Comparison of ENCODE assay signal across 8 cellular contexts in genomic region chr20:63273180-63273579, GRCh38. TPM values are rescaled to one million over a fixed set of nuclear protein-coding genes. Genes with fewer than 3 reads are reported as not detected.
DNase-seq lines count a peak whose midpoint lies in the region; ATAC-seq, FAIRE-seq and TF ChIP-seq lines count a peak whose summit lies in the region.

No MANE protein-coding gene starts in this region.

- BruUV-seq in HepG2 (replicated peaks; lab: Mats Ljungman, UMichigan), result no TSS peak

- no peaks in the 10 kb centered on the region for H3K9me3 Mint-ChIP-seq in activated CD8-positive, alpha-beta memory T cell treated with anti-CD3 and anti-CD28 coated beads, Interleukin-2, amount 10 ng/mL, durations not matched to agents 7 days and 5 days (ENCODE audit: low read depth)
- no peaks in the 10 kb centered on the region for H3K9me3 Mint-ChIP-seq in activated naive CD8-positive, alpha-beta T cell treated with anti-CD3 and anti-CD28 coated beads, Interleukin-2, amount 50 U/mL, for 24 hours

- H3K9ac ChIP-seq in HepG2 (ENCODE audit: insufficient read depth, low read depth, low read length), result peak overlapping the region; percentile 96

- TF ChIP-seq EP300 in HepG2 (IDR thresholded peaks at IDR 0.05; ENCODE audit: low read depth in 2 of 2, low read length in 2 of 2) (no peak), HepG2 (CRISPR knock-in tag; IDR thresholded peaks at IDR 0.05; ENCODE audit: borderline replicate concordance) (no peak)

- DNase-seq in activated CD8-positive, alpha-beta memory T cell treated with anti-CD3 and anti-CD28 coated beads, Interleukin-2, amount 10 ng/mL, durations not matched to agents 7 days and 5 days, result no peak
- no peak for DNase-seq in activated CD8-positive, alpha-beta memory T cell treated with anti-CD3 and anti-CD28 coated beads, Interleukin-2, amount 50 U/mL, for 48 hours
- DNase-seq in activated naive CD8-positive, alpha-beta T cell treated with anti-CD3 and anti-CD28 coated beads, Interleukin-2, amount 50 U/mL, for 24 hours, result no peak
- DNase-seq in HepG2 (ENCODE audit: low spot score) (no peak), NCI-H2227 (lab: John Stamatoyannopoulos, UW; ENCODE audit: unreplicated experiment) (no peak)

- H3K4me3 Mint-ChIP-seq in activated CD8-positive, alpha-beta memory T cell treated with anti-CD3 and anti-CD28 coated beads, Interleukin-2, amount 10 ng/mL, durations not matched to agents 7 days and 5 days, result peak overlapping the region; percentile 79
- peak overlapping the region; percentile 86 for H3K4me3 Mint-ChIP-seq in activated naive CD8-positive, alpha-beta T cell treated with anti-CD3 and anti-CD28 coated beads, Interleukin-2, amount 50 U/mL, for 24 hours

- H3K79me2 ChIP-seq in HepG2 (ENCODE audit: insufficient read depth, low read length), result peaks cover 41% of the 10 kb centered on the region

- TF ChIP-seq RAD21 in HepG2 (CRISPR knock-in tag; IDR thresholded peaks at IDR 0.05), result no peak

- H3K27me3 ChIP-seq in HepG2 (ENCODE audit: control insufficient read depth in 1 of 2, insufficient read depth in 2 of 2, low read length in 2 of 2), result peaks cover 0 to 6% of the 10 kb centered on the region in 2 experiments; a peak in 2 of 5 replicates
- H3K27me3 ChIP-seq in thymus (ENCODE audit: control insufficient read depth, insufficient read depth), result no peaks in the 10 kb centered on the region

- H3K36me3 ChIP-seq in HepG2 (replicated peaks in 1 of 2; ENCODE audit: control insufficient read depth in 1 of 2, insufficient read depth in 2 of 2, low read length in 2 of 2) (peaks cover 30 to 31% of the 10 kb centered on the region in 2 experiments), thymus (ENCODE audit: control insufficient read depth, insufficient read depth) (peaks cover 28% of the 10 kb centered on the region)

- H3K27ac Mint-ChIP-seq in activated CD8-positive, alpha-beta memory T cell treated with anti-CD3 and anti-CD28 coated beads, Interleukin-2, amount 10 ng/mL, durations not matched to agents 7 days and 5 days, result peak overlapping the region; percentile 82
- peak overlapping the region; percentile 73 for H3K27ac Mint-ChIP-seq in activated naive CD8-positive, alpha-beta T cell treated with anti-CD3 and anti-CD28 coated beads, Interleukin-2, amount 50 U/mL, for 24 hours

- in situ Hi-C loops in HepG2 (cut with HindIII; ENCODE audit: extremely low pct_ligation_motif_present, low pct_unique_long_range_greater_than_20kb), result no loop called here

- no peaks in the 10 kb centered on the region for H3K9me3 ChIP-seq in HepG2 (ENCODE audit: low read length)
- peaks cover 2% of the 10 kb centered on the region for H3K9me3 ChIP-seq in thymus (ENCODE audit: control insufficient read depth)

- H3K36me3 Mint-ChIP-seq in activated CD8-positive, alpha-beta memory T cell treated with anti-CD3 and anti-CD28 coated beads, Interleukin-2, amount 10 ng/mL, durations not matched to agents 7 days and 5 days, result peaks cover 1% of the 10 kb centered on the region
- H3K36me3 Mint-ChIP-seq in activated naive CD8-positive, alpha-beta T cell treated with anti-CD3 and anti-CD28 coated beads, Interleukin-2, amount 50 U/mL, for 24 hours (ENCODE audit: low read depth), result peaks cover 4% of the 10 kb centered on the region

- TF ChIP-seq CTCF in HepG2 (CRISPR knock-in tag; IDR thresholded peaks at IDR 0.05), result no peak

- H3K4me2 ChIP-seq in HepG2 (ENCODE audit: low read depth, low read length), result peak overlapping the region; percentile 92

- intact Hi-C loops in HepG2 (cut with micrococcal nuclease; ENCODE audit: unreplicated experiment), result no loop called here

- CTCF ChIA-PET in activated CD8-positive, alpha-beta memory T cell treated with anti-CD3 and anti-CD28 coated beads, Interleukin-2, amount 10 ng/mL, durations not matched to agents 7 days and 5 days (lab: Charles Lee), result interaction anchor here (0.6 to 1.3 kb wide), 6 partner anchors 14 to 223 kb away, joined by 3 to 7 read pairs (median 4); partner anchors contain the start of genes BIRC7 and YTHDF1
- CTCF ChIA-PET in HepG2 (lab: Yijun Ruan, JAX; ENCODE audit: low intra/inter-chr PET ratio, low total read pairs), result no interaction called here

- no peak for ATAC-seq in activated CD8-positive, alpha-beta memory T cell treated with anti-CD3 and anti-CD28 coated beads, Interleukin-2, amount 10 ng/mL, durations not matched to agents 7 days and 5 days
- no peak for ATAC-seq in activated naive CD8-positive, alpha-beta T cell treated with anti-CD3 and anti-CD28 coated beads, Interleukin-2, amount 50 U/mL, for 24 hours
- no peak for ATAC-seq in HepG2
- ATAC-seq in GM21825 (IDR thresholded peaks at IDR 0.05; ENCODE audit: unreplicated experiment), result no peak
- no peak for ATAC-seq in GM19351 (IDR thresholded peaks at IDR 0.05; ENCODE audit: unreplicated experiment)

- H3K4me1 Mint-ChIP-seq in activated CD8-positive, alpha-beta memory T cell treated with anti-CD3 and anti-CD28 coated beads, Interleukin-2, amount 10 ng/mL, durations not matched to agents 7 days and 5 days, result peaks cover 26% of the 10 kb centered on the region
- H3K4me1 Mint-ChIP-seq in activated naive CD8-positive, alpha-beta T cell treated with anti-CD3 and anti-CD28 coated beads, Interleukin-2, amount 50 U/mL, for 24 hours, result peaks cover 21% of the 10 kb centered on the region

- FAIRE-seq in HepG2 (lab: Jason Lieb, UNC), result no peak

- H3K4me3 ChIP-seq in HepG2 (replicated peaks in 1 of 3; ENCODE audit: insufficient read depth in 1 of 3, low read depth in 2 of 3, low read length in 3 of 3) (peak overlapping the region; percentile 96 to 100 (median 99)), thymus (ENCODE audit: low read length) (peak overlapping the region; percentile 89)

- TF ChIP-seq POLR2A in HepG2 (IDR thresholded peaks at IDR 0.05; ENCODE audit: insufficient read depth in 1 of 2, low read depth in 2 of 2, low read length in 2 of 2), result no peak

- WGBS in HepG2 (ENCODE audit: low lambda C conversion rate), result under 1% methylated on average over 21 of the region's 21 CpGs
- 1% methylated on average over 21 of the region's 21 CpGs for WGBS in thymus

- H4K20me1 ChIP-seq in HepG2 (ENCODE audit: insufficient read depth, low read length), result peaks cover 33% of the 10 kb centered on the region

- H2AFZ ChIP-seq in HepG2 (ENCODE audit: low read length), result no peak overlapping the region

- POLR2A ChIA-PET in HepG2 (lab: Yijun Ruan, JAX), result interaction anchor here (1.0 to 1.6 kb wide), 7 partner anchors 8 to 412 kb away, joined by 3 to 8 read pairs (median 4); partner anchors contain the start of gene TCFL5

- no peaks in the 10 kb centered on the region for H3K27me3 Mint-ChIP-seq in activated CD8-positive, alpha-beta memory T cell treated with anti-CD3 and anti-CD28 coated beads, Interleukin-2, amount 10 ng/mL, durations not matched to agents 7 days and 5 days
- H3K27me3 Mint-ChIP-seq in activated naive CD8-positive, alpha-beta T cell treated with anti-CD3 and anti-CD28 coated beads, Interleukin-2, amount 50 U/mL, for 24 hours, result no peaks in the 10 kb centered on the region

- H3K27ac ChIP-seq in HepG2 (ENCODE audit: extremely low read length, insufficient read depth, low read length) (peak overlapping the region; percentile 72), thymus (ENCODE audit: low read depth) (no peak overlapping the region)

- H3K4me1 ChIP-seq in HepG2 (ENCODE audit: insufficient read depth, low read length), result peaks cover 35% of the 10 kb centered on the region
- H3K4me1 ChIP-seq in thymus (ENCODE audit: control insufficient read depth, insufficient read depth, low read length), result peaks cover 9% of the 10 kb centered on the region

RNA-seq across cellular contexts. Expression of gene ARFGAP1, which starts 0.6 kb away (rescaled TPM):
- total RNA-seq in activated CD8-positive, alpha-beta memory T cell treated with anti-CD3 and anti-CD28 coated beads, Interleukin-2, amount 10 ng/mL, durations not matched to agents 7 days and 5 days, result 10 to 100 TPM; 79.6 to 90.2 TPM
- total RNA-seq in HepG2 (2016; rRNA removed; fragmentation: Illumina TruSeq; extraction: Trizol), result 51.4 and 132 TPM in 2 replicates
- total RNA-seq in HepG2 (2016; cell fraction: cytosol; rRNA removed; fragmentation: Illumina TruSeq; extraction: Trizol; ENCODE audit: low read depth), result 32.3 and 33.5 TPM in 2 replicates
- total RNA-seq in HepG2 (2016; cell fraction: insoluble cytoplasmic fraction; rRNA removed; fragmentation: Illumina TruSeq; extraction: Trizol), result 44.4 and 147 TPM in 2 replicates
- 36.6 and 38.2 TPM in 2 replicates for total RNA-seq in HepG2 (2016; cell fraction: membrane; rRNA removed; fragmentation: Illumina TruSeq; extraction: Trizol)
- 173 and 206 TPM in 2 replicates for total RNA-seq in HepG2 (2016; cell fraction: nucleus; rRNA removed; fragmentation: Illumina TruSeq; extraction: Trizol)
- 132 and 173 TPM in 2 replicates for polyA plus RNA-seq in HepG2 (2011; rRNA removed)
- polyA plus RNA-seq in HepG2 (2011; cell fraction: cytosol; rRNA removed), result 40.1 and 86.0 TPM in 2 replicates
- 1,804 and 3,077 TPM in 2 replicates for polyA plus RNA-seq in HepG2 (2011; cell fraction: nucleus; rRNA removed)
- 112 and 149 TPM in 2 replicates for polyA plus RNA-seq in HepG2 (2012)
- polyA plus RNA-seq in HepG2 (2016; cell fraction: cytosol; fragmentation: Illumina TruSeq; extraction: Trizol; ENCODE audit: low read depth), result 5.1 and 5.7 TPM in 2 replicates
- 47.2 and 54.2 TPM in 2 replicates for polyA plus RNA-seq in HepG2 (2016; cell fraction: insoluble cytoplasmic fraction; fragmentation: Illumina TruSeq; extraction: Trizol; ENCODE audit: low read depth)
- 13.3 and 16.2 TPM in 2 replicates for polyA plus RNA-seq in HepG2 (2016; cell fraction: membrane; fragmentation: Illumina TruSeq; extraction: Trizol; ENCODE audit: low read depth)
- polyA plus RNA-seq in HepG2 (2016; cell fraction: nucleus; fragmentation: Illumina TruSeq; extraction: Trizol; ENCODE audit: insufficient read depth, low read depth), result 572 and 622 TPM in 2 replicates
- polyA minus RNA-seq in HepG2 (2011; rRNA and poly(A)+ RNA removed; ENCODE audit: low replicate concordance), result 69.2 and 278 TPM in 2 replicates
- polyA minus RNA-seq in HepG2 (2011; cell fraction: cytosol; rRNA and poly(A)+ RNA removed), result 47.8 and 61.7 TPM in 2 replicates
- polyA minus RNA-seq in HepG2 (2011; cell fraction: nucleus; rRNA and poly(A)+ RNA removed), result 203 and 232 TPM in 2 replicates
- 111 TPM for polyA plus RNA-seq in thymus

RNA-seq across cellular contexts. Expression of gene NKAIN4, which starts 18.9 kb away (rescaled TPM):
- not detected for total RNA-seq in activated CD8-positive, alpha-beta memory T cell treated with anti-CD3 and anti-CD28 coated beads, Interleukin-2, amount 10 ng/mL, durations not matched to agents 7 days and 5 days
- not detected in 2 replicates for total RNA-seq in HepG2 (2016; rRNA removed; fragmentation: Illumina TruSeq; extraction: Trizol)
- not detected in 2 replicates for total RNA-seq in HepG2 (2016; cell fraction: cytosol; rRNA removed; fragmentation: Illumina TruSeq; extraction: Trizol; ENCODE audit: low read depth)
- total RNA-seq in HepG2 (2016; cell fraction: insoluble cytoplasmic fraction; rRNA removed; fragmentation: Illumina TruSeq; extraction: Trizol), result not detected in 2 replicates
- total RNA-seq in HepG2 (2016; cell fraction: membrane; rRNA removed; fragmentation: Illumina TruSeq; extraction: Trizol), result not detected in 2 replicates
- total RNA-seq in HepG2 (2016; cell fraction: nucleus; rRNA removed; fragmentation: Illumina TruSeq; extraction: Trizol), result not detected in 2 replicates
- polyA plus RNA-seq in HepG2 (2011; rRNA removed) (not detected in 2 replicates), thymus (2.2 TPM)
- not detected in 2 replicates for polyA plus RNA-seq in HepG2 (2011; cell fraction: cytosol; rRNA removed)
- not detected in 2 replicates for polyA plus RNA-seq in HepG2 (2011; cell fraction: nucleus; rRNA removed)
- polyA plus RNA-seq in HepG2 (2012), result 0.27 TPM in 1 of 2 replicates, not detected in the other
- polyA plus RNA-seq in HepG2 (2016; cell fraction: cytosol; fragmentation: Illumina TruSeq; extraction: Trizol; ENCODE audit: low read depth), result not detected in 2 replicates
- not detected in 2 replicates for polyA plus RNA-seq in HepG2 (2016; cell fraction: insoluble cytoplasmic fraction; fragmentation: Illumina TruSeq; extraction: Trizol; ENCODE audit: low read depth)
- polyA plus RNA-seq in HepG2 (2016; cell fraction: membrane; fragmentation: Illumina TruSeq; extraction: Trizol; ENCODE audit: low read depth), result not detected in 2 replicates
- polyA plus RNA-seq in HepG2 (2016; cell fraction: nucleus; fragmentation: Illumina TruSeq; extraction: Trizol; ENCODE audit: insufficient read depth, low read depth), result not detected in 2 replicates
- polyA minus RNA-seq in HepG2 (2011; rRNA and poly(A)+ RNA removed; ENCODE audit: low replicate concordance), result not detected in 2 replicates
- not detected in 2 replicates for polyA minus RNA-seq in HepG2 (2011; cell fraction: cytosol; rRNA and poly(A)+ RNA removed)
- not detected in 2 replicates for polyA minus RNA-seq in HepG2 (2011; cell fraction: nucleus; rRNA and poly(A)+ RNA removed)

RNA-seq across cellular contexts. Expression of gene COL20A1, which starts 19.8 kb away (rescaled TPM):
- not detected for total RNA-seq in activated CD8-positive, alpha-beta memory T cell treated with anti-CD3 and anti-CD28 coated beads, Interleukin-2, amount 10 ng/mL, durations not matched to agents 7 days and 5 days
- not detected in 2 replicates for total RNA-seq in HepG2 (2016; rRNA removed; fragmentation: Illumina TruSeq; extraction: Trizol)
- not detected in 2 replicates for total RNA-seq in HepG2 (2016; cell fraction: cytosol; rRNA removed; fragmentation: Illumina TruSeq; extraction: Trizol; ENCODE audit: low read depth)
- not detected in 2 replicates for total RNA-seq in HepG2 (2016; cell fraction: insoluble cytoplasmic fraction; rRNA removed; fragmentation: Illumina TruSeq; extraction: Trizol)
- total RNA-seq in HepG2 (2016; cell fraction: membrane; rRNA removed; fragmentation: Illumina TruSeq; extraction: Trizol), result not detected in 2 replicates
- total RNA-seq in HepG2 (2016; cell fraction: nucleus; rRNA removed; fragmentation: Illumina TruSeq; extraction: Trizol), result not detected in 2 replicates
- polyA plus RNA-seq in HepG2 (2011; rRNA removed) (0.03 TPM in 1 of 2 replicates, not detected in the other), thymus (0.30 TPM)
- 0.03 TPM in 1 of 2 replicates, not detected in the other for polyA plus RNA-seq in HepG2 (2011; cell fraction: cytosol; rRNA removed)
- polyA plus RNA-seq in HepG2 (2011; cell fraction: nucleus; rRNA removed), result 0.09 and 0.14 TPM in 2 replicates
- not detected in 2 replicates for polyA plus RNA-seq in HepG2 (2012)
- not detected in 2 replicates for polyA plus RNA-seq in HepG2 (2016; cell fraction: cytosol; fragmentation: Illumina TruSeq; extraction: Trizol; ENCODE audit: low read depth)
- not detected in 2 replicates for polyA plus RNA-seq in HepG2 (2016; cell fraction: insoluble cytoplasmic fraction; fragmentation: Illumina TruSeq; extraction: Trizol; ENCODE audit: low read depth)
- not detected in 2 replicates for polyA plus RNA-seq in HepG2 (2016; cell fraction: membrane; fragmentation: Illumina TruSeq; extraction: Trizol; ENCODE audit: low read depth)
- not detected in 2 replicates for polyA plus RNA-seq in HepG2 (2016; cell fraction: nucleus; fragmentation: Illumina TruSeq; extraction: Trizol; ENCODE audit: insufficient read depth, low read depth)
- not detected in 2 replicates for polyA minus RNA-seq in HepG2 (2011; rRNA and poly(A)+ RNA removed; ENCODE audit: low replicate concordance)
- not detected in 2 replicates for polyA minus RNA-seq in HepG2 (2011; cell fraction: cytosol; rRNA and poly(A)+ RNA removed)
- under 0.01 and 0.12 TPM in 2 replicates for polyA minus RNA-seq in HepG2 (2011; cell fraction: nucleus; rRNA and poly(A)+ RNA removed)

RNA-seq across cellular contexts. Expression of gene BIRC7, which starts 37.5 kb away (rescaled TPM):
- total RNA-seq in activated CD8-positive, alpha-beta memory T cell treated with anti-CD3 and anti-CD28 coated beads, Interleukin-2, amount 10 ng/mL, durations not matched to agents 7 days and 5 days, result not detected
- total RNA-seq in HepG2 (2016; rRNA removed; fragmentation: Illumina TruSeq; extraction: Trizol), result 0.20 and 0.27 TPM in 2 replicates
- not detected in 2 replicates for total RNA-seq in HepG2 (2016; cell fraction: cytosol; rRNA removed; fragmentation: Illumina TruSeq; extraction: Trizol; ENCODE audit: low read depth)
- 0.33 and 0.45 TPM in 2 replicates for total RNA-seq in HepG2 (2016; cell fraction: insoluble cytoplasmic fraction; rRNA removed; fragmentation: Illumina TruSeq; extraction: Trizol)
- total RNA-seq in HepG2 (2016; cell fraction: membrane; rRNA removed; fragmentation: Illumina TruSeq; extraction: Trizol), result 0.12 and 0.17 TPM in 2 replicates
- 0.28 and 0.53 TPM in 2 replicates for total RNA-seq in HepG2 (2016; cell fraction: nucleus; rRNA removed; fragmentation: Illumina TruSeq; extraction: Trizol)
- polyA plus RNA-seq in HepG2 (2011; rRNA removed), result 5.1 and 8.6 TPM in 2 replicates
- 4.3 and 7.9 TPM in 2 replicates for polyA plus RNA-seq in HepG2 (2011; cell fraction: cytosol; rRNA removed)
- 81.1 and 86.7 TPM in 2 replicates for polyA plus RNA-seq in HepG2 (2011; cell fraction: nucleus; rRNA removed)
- polyA plus RNA-seq in HepG2 (2012), result 2.6 and 6.6 TPM in 2 replicates
- polyA plus RNA-seq in HepG2 (2016; cell fraction: cytosol; fragmentation: Illumina TruSeq; extraction: Trizol; ENCODE audit: low read depth), result 0.14 TPM in 1 of 2 replicates, not detected in the other
- polyA plus RNA-seq in HepG2 (2016; cell fraction: insoluble cytoplasmic fraction; fragmentation: Illumina TruSeq; extraction: Trizol; ENCODE audit: low read depth), result 0.37 TPM in 1 of 2 replicates, not detected in the other
- polyA plus RNA-seq in HepG2 (2016; cell fraction: membrane; fragmentation: Illumina TruSeq; extraction: Trizol; ENCODE audit: low read depth), result 0.29 TPM in 1 of 2 replicates, not detected in the other
- 0.62 and 0.85 TPM in 2 replicates for polyA plus RNA-seq in HepG2 (2016; cell fraction: nucleus; fragmentation: Illumina TruSeq; extraction: Trizol; ENCODE audit: insufficient read depth, low read depth)
- polyA minus RNA-seq in HepG2 (2011; rRNA and poly(A)+ RNA removed; ENCODE audit: low replicate concordance), result 0.37 and 4.3 TPM in 2 replicates
- polyA minus RNA-seq in HepG2 (2011; cell fraction: cytosol; rRNA and poly(A)+ RNA removed), result 2.0 and 2.2 TPM in 2 replicates
- 6.4 and 9.9 TPM in 2 replicates for polyA minus RNA-seq in HepG2 (2011; cell fraction: nucleus; rRNA and poly(A)+ RNA removed)
- polyA plus RNA-seq in thymus, result 0.87 TPM

RNA-seq across cellular contexts. Expression of gene YTHDF1, which starts 57.2 kb away (rescaled TPM):
- 10 to 100 TPM; 37.2 to 42.6 TPM for total RNA-seq in activated CD8-positive, alpha-beta memory T cell treated with anti-CD3 and anti-CD28 coated beads, Interleukin-2, amount 10 ng/mL, durations not matched to agents 7 days and 5 days
- 37.7 and 39.8 TPM in 2 replicates for total RNA-seq in HepG2 (2016; rRNA removed; fragmentation: Illumina TruSeq; extraction: Trizol)
- total RNA-seq in HepG2 (2016; cell fraction: cytosol; rRNA removed; fragmentation: Illumina TruSeq; extraction: Trizol; ENCODE audit: low read depth), result 15.1 and 15.2 TPM in 2 replicates
- 35.8 and 37.7 TPM in 2 replicates for total RNA-seq in HepG2 (2016; cell fraction: insoluble cytoplasmic fraction; rRNA removed; fragmentation: Illumina TruSeq; extraction: Trizol)
- total RNA-seq in HepG2 (2016; cell fraction: membrane; rRNA removed; fragmentation: Illumina TruSeq; extraction: Trizol), result 41.8 and 42.4 TPM in 2 replicates
- total RNA-seq in HepG2 (2016; cell fraction: nucleus; rRNA removed; fragmentation: Illumina TruSeq; extraction: Trizol), result 28.2 and 31.2 TPM in 2 replicates
- polyA plus RNA-seq in HepG2 (2011; rRNA removed) (34.5 and 36.4 TPM in 2 replicates), thymus (38.2 TPM)
- 27.2 and 28.5 TPM in 2 replicates for polyA plus RNA-seq in HepG2 (2011; cell fraction: cytosol; rRNA removed)
- 36.7 and 41.9 TPM in 2 replicates for polyA plus RNA-seq in HepG2 (2011; cell fraction: nucleus; rRNA removed)
- polyA plus RNA-seq in HepG2 (2012), result 36.8 and 38.5 TPM in 2 replicates
- 9.5 and 11.3 TPM in 2 replicates for polyA plus RNA-seq in HepG2 (2016; cell fraction: cytosol; fragmentation: Illumina TruSeq; extraction: Trizol; ENCODE audit: low read depth)
- 51.6 and 60.0 TPM in 2 replicates for polyA plus RNA-seq in HepG2 (2016; cell fraction: insoluble cytoplasmic fraction; fragmentation: Illumina TruSeq; extraction: Trizol; ENCODE audit: low read depth)
- 29.6 and 31.9 TPM in 2 replicates for polyA plus RNA-seq in HepG2 (2016; cell fraction: membrane; fragmentation: Illumina TruSeq; extraction: Trizol; ENCODE audit: low read depth)
- 75.9 and 78.1 TPM in 2 replicates for polyA plus RNA-seq in HepG2 (2016; cell fraction: nucleus; fragmentation: Illumina TruSeq; extraction: Trizol; ENCODE audit: insufficient read depth, low read depth)
- 40.3 and 47.9 TPM in 2 replicates for polyA minus RNA-seq in HepG2 (2011; rRNA and poly(A)+ RNA removed; ENCODE audit: low replicate concordance)
- polyA minus RNA-seq in HepG2 (2011; cell fraction: cytosol; rRNA and poly(A)+ RNA removed), result 30.1 and 32.4 TPM in 2 replicates
- 17.8 and 21.1 TPM in 2 replicates for polyA minus RNA-seq in HepG2 (2011; cell fraction: nucleus; rRNA and poly(A)+ RNA removed)
